In genomic region chr2:181305151-181306123, GRCh38 we compare ENCODE assay signal across 8 cellular contexts.
A peak's percentile ranks its signal among the peaks of the same experiment; 100 is the strongest.
DNase-seq lines count a peak whose midpoint lies in the region; ATAC-seq and TF ChIP-seq lines count a peak whose summit lies in the region.

No MANE protein-coding gene starts in this region.

- no peaks in the 10 kb centered on the region for H3K9me3 ChIP-seq in SU-DHL-6 (ENCODE audit: insufficient read depth, low read length)

- H3K9me2 ChIP-seq in SU-DHL-6 (replicated peaks; ENCODE audit: insufficient read depth, low read length) = no peaks in the 10 kb centered on the region

- peaks cover 2% of the 10 kb centered on the region for H3K27me3 Mint-ChIP-seq in nephron progenitor cell (ENCODE audit: low read depth, poor library complexity)

- H3K79me2 ChIP-seq in SU-DHL-6 (ENCODE audit: insufficient read depth, low read length) = no peaks in the 10 kb centered on the region

- H3K4me2 ChIP-seq in SU-DHL-6 (ENCODE audit: low read depth, low read length, poor library complexity, severe bottlenecking) = peak overlapping the region; percentile 92

- DNase-seq in fibroblast of pulmonary artery (ENCODE audit: low read depth) (peak; percentile 51), nephron progenitor cell (no peak), H7 (no peak), NCI-H128 (lab: John Stamatoyannopoulos, UW; ENCODE audit: unreplicated experiment) (no peak)

- peaks cover 48% of the 10 kb centered on the region for H3F3A ChIP-seq in SU-DHL-6 (ENCODE audit: insufficient read depth)

- no peaks in the 10 kb centered on the region for H4K20me1 ChIP-seq in SU-DHL-6 (ENCODE audit: low read depth, low read length)

- H3K27ac Mint-ChIP-seq in nephron progenitor cell = no peak overlapping the region

- H3K4me3 ChIP-seq in SU-DHL-6 (ENCODE audit: insufficient read depth, low read length, poor library complexity, severe bottlenecking) (peak overlapping the region; percentile 35), fibroblast of pulmonary artery (replicated peaks; ENCODE audit: low read depth, low read length) (no peak overlapping the region), H7 (ENCODE audit: insufficient read depth, low read depth, low read length) (no peak overlapping the region)

- peaks cover 20% of the 10 kb centered on the region for H3K4me1 Mint-ChIP-seq in nephron progenitor cell

- TF ChIP-seq CTCF in SU-DHL-6 (IDR thresholded peaks at IDR 0.05; ENCODE audit: insufficient read depth, low read length, poor library complexity, severe bottlenecking) = no peak
- TF ChIP-seq CTCF in fibroblast of pulmonary artery (IDR thresholded peaks at IDR 0.05; ENCODE audit: low read length, missing control alignments) = no peak
- TF ChIP-seq CTCF in nephron progenitor cell (IDR thresholded peaks at IDR 0.05) = no peak

- TF ChIP-seq POLR2A in GM10847 (IDR thresholded peaks at IDR 0.05; ENCODE audit: extremely low read depth, insufficient read length) = peak; percentile 24

- H3K36me3 ChIP-seq in SU-DHL-6 (ENCODE audit: low read length) (no peaks in the 10 kb centered on the region), H7 (replicated peaks; ENCODE audit: control insufficient read depth, insufficient read depth, low read length) (no peaks in the 10 kb centered on the region)

- H3K36me3 Mint-ChIP-seq in nephron progenitor cell (ENCODE audit: low read depth) = no peaks in the 10 kb centered on the region

- H3K9me3 Mint-ChIP-seq in nephron progenitor cell = no peaks in the 10 kb centered on the region

- peak overlapping the region; percentile 42 for H3K9ac ChIP-seq in SU-DHL-6 (ENCODE audit: low read length)

- peak; percentile 88 for ATAC-seq in GM19455 (IDR thresholded peaks at IDR 0.05; ENCODE audit: unreplicated experiment)
- ATAC-seq in HG03442 (IDR thresholded peaks at IDR 0.05; ENCODE audit: unreplicated experiment) = peak; percentile 91

- peak overlapping the region; percentile 88 for H2AFZ ChIP-seq in SU-DHL-6 (ENCODE audit: low read depth, low read length, severe bottlenecking)

- no peaks in the 10 kb centered on the region for H3K27me3 ChIP-seq in SU-DHL-6 (ENCODE audit: low read length)
- no peaks in the 10 kb centered on the region for H3K27me3 ChIP-seq in H7 (ENCODE audit: control insufficient read depth, insufficient read depth, low read length)

- H3K27ac ChIP-seq in SU-DHL-6 (ENCODE audit: low read depth, low read length) = peak overlapping the region; percentile 98

- no peak overlapping the region for H3K4me3 Mint-ChIP-seq in nephron progenitor cell
